11 cellular contexts compared by ENCODE assay signal in genomic region chr1:1136547-1137230, GRCh38. TPM values are rescaled to one million over a fixed set of nuclear protein-coding genes. Genes with fewer than 3 reads are reported as not detected.
DNase-seq lines count a peak whose midpoint lies in the region; ATAC-seq, FAIRE-seq and TF ChIP-seq lines count a peak whose summit lies in the region.
"Had no signal": no experiment of that assay in that cellular context is flagged by ENCODE, and none has a peak within 500 bp of the region (broad histone marks: within the 10 kb centered on the region; RNA-seq: fewer than 3 reads in every experiment).

No MANE protein-coding gene starts in this region.

- no peak overlapping the region for H3K4me3 ChIP-seq in GM12878

- in situ Hi-C loops in GM12878 (cut with MboI) = no loop called here

- TF ChIP-seq RAD21 in GM12878 (IDR thresholded peaks at IDR 0.05; ENCODE audit: insufficient read depth, low read depth, low read length) = no peak

- no peaks in the 10 kb centered on the region for H3K9me3 ChIP-seq in GM12878 (replicated peaks; ENCODE audit: control insufficient read depth, insufficient read depth, low read length)

- BruUV-seq in GM12878 (replicated peaks; lab: Mats Ljungman, UMichigan) = no TSS peak

- H3K79me2 ChIP-seq in GM12878 (ENCODE audit: control insufficient read depth, insufficient read depth, low read length) = no peaks in the 10 kb centered on the region
- H3K79me2 ChIP-seq: parathyroid adenoma had no signal

- no peaks in the 10 kb centered on the region for H3K27me3 ChIP-seq in GM12878 (replicated peaks in 1 of 2; ENCODE audit: control insufficient read depth in 2 of 2, insufficient read depth in 2 of 2, low read length in 1 of 2)

- no peak for TF ChIP-seq CTCF in GM12878 (IDR thresholded peaks at IDR 0.05 in 2 of 3, conservative IDR thresholded peaks at IDR 0.05 in 1 of 3; ENCODE audit: control insufficient read depth in 2 of 3, extremely low read depth in 1 of 3, insufficient read depth in 1 of 3, low read depth in 3 of 3, low read length in 3 of 3)

- H3K36me3 ChIP-seq in GM12878 (ENCODE audit: control insufficient read depth in 2 of 2, insufficient read depth in 2 of 2, low read length in 1 of 2) = no peaks in the 10 kb centered on the region

- WGBS in GM12878 (ENCODE audit: insufficient coverage, insufficient replicate concordance, low lambda C conversion rate, missing lambda C conversion rate) = 2% methylated on average over 18 of the region's 48 CpGs

- FAIRE-seq in GM12878 (lab: Jason Lieb, UNC) = no peak

- no peak overlapping the region for H3K9ac ChIP-seq in GM12878 (ENCODE audit: control insufficient read depth, insufficient read depth, low read length)
- H3K9ac ChIP-seq: parathyroid adenoma had no signal

- no peak overlapping the region; the same call in 1 of the 2 replicates for H2AFZ ChIP-seq in GM12878 (ENCODE audit: control insufficient read depth, low read depth, low read length)
- H2AFZ ChIP-seq: parathyroid adenoma had no signal

- RAD21 ChIA-PET in GM12878 (lab: Charles Lee; ENCODE audit: unreplicated experiment) = interaction anchor here (0.7 to 2.2 kb wide), 5 partner anchors 15 to 114 kb away, joined by 4 to 9 read pairs (median 5); no protein-coding TSS in a partner anchor

- H4K20me1 ChIP-seq in GM12878 (ENCODE audit: control insufficient read depth, insufficient read depth) = no peaks in the 10 kb centered on the region

- TF ChIP-seq EP300 in GM12878 (IDR thresholded peaks at IDR 0.05; ENCODE audit: borderline replicate concordance in 1 of 2, control insufficient read depth in 1 of 2, low read depth in 2 of 2, low read length in 2 of 2) = no peak

- H3K4me3 Mint-ChIP-seq in stimulated activated effector memory CD8-positive, alpha-beta T cell treated with anti-CD3 and anti-CD28 coated beads, Interleukin-12 subunit alpha, Interleukin-12 subunit beta, amount 100 ng/mL, for 72 hours = peak overlapping the region; percentile 57

- H3K36me3 Mint-ChIP-seq in stimulated activated effector memory CD8-positive, alpha-beta T cell treated with anti-CD3 and anti-CD28 coated beads, Interleukin-12 subunit alpha, Interleukin-12 subunit beta, amount 100 ng/mL, for 72 hours = peaks cover 5% of the 10 kb centered on the region

- DNase-seq in NCI-H2029 (lab: John Stamatoyannopoulos, UW) (peak; percentile 53), NCI-H2029 treated with DMSO at 0.1 percent for 48 hours (lab: John Stamatoyannopoulos, UW) (no peak), NCI-H146 (lab: John Stamatoyannopoulos, UW) (peak; percentile 95), GM12878 (ENCODE audit: low read depth, low spot score) (no peak)
- no peak for DNase-seq in stimulated activated effector memory CD8-positive, alpha-beta T cell treated with anti-CD3 and anti-CD28 coated beads, Interleukin-12 subunit alpha, Interleukin-12 subunit beta, amount 100 ng/mL, for 72 hours (ENCODE audit: low spot score in 2 of 2)
- DNase-seq in NK-92 treated with Interleukin-12 subunit alpha and Interleukin-12 subunit beta, amount 100 ng/mL, for 24 hours (lab: John Stamatoyannopoulos, UW) = no peak
- no peak for DNase-seq in stimulated activated CD4-positive, alpha-beta T cell treated with anti-CD3 and anti-CD28 coated beads, Interleukin-2, amount 100 ng/mL, for 48 hours

- intact Hi-C loops in GM12878 (cut with micrococcal nuclease; ENCODE audit: unreplicated experiment) = no loop called here

- CTCF ChIA-PET in GM12878 (lab: Yijun Ruan, JAX) = interaction anchor here (0.7 to 1.9 kb wide), 3 partner anchors 15 to 114 kb away, joined by 3 to 8 read pairs (median 5); no protein-coding TSS in a partner anchor

- no peaks in the 10 kb centered on the region for H3K9me3 Mint-ChIP-seq in stimulated activated effector memory CD8-positive, alpha-beta T cell treated with anti-CD3 and anti-CD28 coated beads, Interleukin-12 subunit alpha, Interleukin-12 subunit beta, amount 100 ng/mL, for 72 hours

- no peak for TF ChIP-seq POLR2A in GM12878 (IDR thresholded peaks at IDR 0.05; ENCODE audit: low read depth, low read length)

- no peak overlapping the region for H3K27ac ChIP-seq in GM12878 (ENCODE audit: control insufficient read depth, insufficient read depth)
- H3K27ac ChIP-seq: parathyroid adenoma had no signal

- peaks cover 17% of the 10 kb centered on the region for H3K4me1 Mint-ChIP-seq in stimulated activated effector memory CD8-positive, alpha-beta T cell treated with anti-CD3 and anti-CD28 coated beads, Interleukin-12 subunit alpha, Interleukin-12 subunit beta, amount 100 ng/mL, for 72 hours

- H3K4me2 ChIP-seq in GM12878 (ENCODE audit: control insufficient read depth, insufficient read depth) = peak overlapping the region; percentile 42; the same call in 1 of the 2 replicates

- peaks cover 10% of the 10 kb centered on the region for H3K4me1 ChIP-seq in GM12878 (ENCODE audit: control insufficient read depth, insufficient read depth, low read length)
- H3K4me1 ChIP-seq: parathyroid adenoma had no signal

- SMC1A ChIA-PET in GM12878 (lab: Charles Lee; ENCODE audit: uncharacterized antibody, unreplicated experiment) = interaction anchor here (0.6 kb wide), 2 partner anchors 14 to 22 kb away, joined by 3 read pairs; no protein-coding TSS in a partner anchor

- no peak overlapping the region for H3K27ac Mint-ChIP-seq in stimulated activated effector memory CD8-positive, alpha-beta T cell treated with anti-CD3 and anti-CD28 coated beads, Interleukin-12 subunit alpha, Interleukin-12 subunit beta, amount 100 ng/mL, for 72 hours

- ATAC-seq in GM12878 (peak; percentile 69), GM18502 (IDR thresholded peaks at IDR 0.05; ENCODE audit: poor library complexity, unreplicated experiment) (no peak)
- peak; percentile 17 for ATAC-seq in stimulated activated effector memory CD8-positive, alpha-beta T cell treated with anti-CD3 and anti-CD28 coated beads, Interleukin-12 subunit alpha, Interleukin-12 subunit beta, amount 100 ng/mL, for 72 hours

- POLR2A ChIA-PET in GM12878 (lab: Charles Lee) = interaction anchor here (0.6 to 1.7 kb wide), 5 partner anchors 10 to 132 kb away, joined by 3 to 5 read pairs (median 4); partner anchors contain the start of gene ISG15

TF ChIP-seq in GM12878, 131 proteins besides CTCF, POLR2A, EP300 and RAD21:
- TF ChIP-seq TCF3 (IDR thresholded peaks at IDR 0.05; ENCODE audit: borderline replicate concordance, insufficient read depth, low read depth, low read length) = no peak
- no peak for TF ChIP-seq SREBF1 (IDR thresholded peaks at IDR 0.05; ENCODE audit: low read length)
- TF ChIP-seq SMARCA5 (IDR thresholded peaks at IDR 0.05) = 0 out of 2 replicates have a peak, but pooled peaks have one; percentile 40
- peak in 1 of 2 experiments; percentile 56; a peak in 2 of 4 replicates for TF ChIP-seq BHLHE40 (IDR thresholded peaks at IDR 0.05; ENCODE audit: borderline replicate concordance in 1 of 2, low read depth in 2 of 2, low read length in 1 of 2)

RNA-seq across cellular contexts. Expression of gene C1orf159, which starts 20.8 kb away (rescaled TPM):
- 49.9 and 52.4 TPM in 2 replicates for total RNA-seq in GM12878 (2013; cell fraction: nucleolus; rRNA removed)
- total RNA-seq in GM12878 (2014; rRNA removed) (12.2 and 16.8 TPM in 2 replicates), GM12878 (2014; rRNA removed; fragmentation: Illumina TruSeq; extraction: Trizol) (2.3 and 3.0 TPM in 2 replicates), GM12878 (2021) (15.5 and 18.7 TPM in 2 replicates)
- polyA plus RNA-seq in GM12878 (2011; ENCODE audit: low read depth) = 3.3 TPM
- polyA plus RNA-seq in GM12878 (2011; rRNA removed) (1.9 and 5.1 TPM in 2 replicates), GM12878 (2014; fragmentation: Illumina TruSeq; extraction: Trizol) (0.24 and 1.3 TPM in 2 replicates), GM12878 (2014; fragmentation: Nextera tagmentation; extraction: Ambion mirVana) (under 1 TPM; 0.11 to 0.44 TPM), GM12878 (2014; rRNA removed) (23.4 TPM in 2 replicates), GM12878 (2016; fragmentation: Nextera tagmentation; extraction: Ambion mirVana) (10 to 100 TPM; 10.9 to 12.1 TPM)
- polyA plus RNA-seq in GM12878 (2011; cell fraction: cytosol; rRNA removed) = 7.7 and 14.7 TPM in 2 replicates
- polyA plus RNA-seq in GM12878 (2011; cell fraction: nucleus; rRNA removed) = 75.7 and 94.5 TPM in 2 replicates
- 8.7 and 10.2 TPM in 2 replicates for polyA plus RNA-seq in GM12878 (2012)
- 2.0 and 6.2 TPM in 2 replicates for polyA minus RNA-seq in GM12878 (2011; rRNA and poly(A)+ RNA removed)
- 4.1 and 5.5 TPM in 2 replicates for polyA minus RNA-seq in GM12878 (2011; cell fraction: cytosol; rRNA and poly(A)+ RNA removed)
- polyA minus RNA-seq in GM12878 (2011; cell fraction: nucleus; rRNA and poly(A)+ RNA removed) = 12.5 and 19.2 TPM in 2 replicates

RNA-seq across cellular contexts. Expression of gene TTLL10, which starts 37.0 kb away (rescaled TPM):
- total RNA-seq in GM12878 (2013; cell fraction: nucleolus; rRNA removed) = not detected in 2 replicates
- not detected in 2 replicates for total RNA-seq in GM12878 (2014; rRNA removed)
- not detected in 2 replicates for total RNA-seq in GM12878 (2014; rRNA removed; fragmentation: Illumina TruSeq; extraction: Trizol)
- total RNA-seq in GM12878 (2021) = not detected in 2 replicates
- polyA plus RNA-seq in GM12878 (2011; ENCODE audit: low read depth) = not detected
- polyA plus RNA-seq in GM12878 (2011; rRNA removed) = not detected in 2 replicates
- not detected in 2 replicates for polyA plus RNA-seq in GM12878 (2011; cell fraction: cytosol; rRNA removed)
- polyA plus RNA-seq in GM12878 (2011; cell fraction: nucleus; rRNA removed) = not detected in 2 replicates
- polyA plus RNA-seq in GM12878 (2012) = not detected in 2 replicates
- polyA plus RNA-seq in GM12878 (2014; fragmentation: Illumina TruSeq; extraction: Trizol) = not detected in 2 replicates
- polyA plus RNA-seq in GM12878 (2014; fragmentation: Nextera tagmentation; extraction: Ambion mirVana) = not detected
- not detected in 2 replicates for polyA plus RNA-seq in GM12878 (2014; rRNA removed)
- not detected for polyA plus RNA-seq in GM12878 (2016; fragmentation: Nextera tagmentation; extraction: Ambion mirVana)
- polyA minus RNA-seq in GM12878 (2011; rRNA and poly(A)+ RNA removed) = not detected in 2 replicates
- polyA minus RNA-seq in GM12878 (2011; cell fraction: cytosol; rRNA and poly(A)+ RNA removed) = not detected in 2 replicates
- polyA minus RNA-seq in GM12878 (2011; cell fraction: nucleus; rRNA and poly(A)+ RNA removed) = not detected in 2 replicates
- total RNA-seq: A172, LHCN-M2 had no signal

Comparison
In these comparisons a context has a peak if more than half of its experiments do, and no peak if none do; other contexts are left out.
1. DNase-seq: peak in NCI-H2029 (single experiment) and NCI-H146 (single experiment); none in NCI-H2029 treated with DMSO at 0.1 percent for 48 hours (single experiment), GM12878 (single experiment), stimulated activated effector memory CD8-positive, alpha-beta T cell treated with anti-CD3 and anti-CD28 coated beads, Interleukin-12 subunit alpha, Interleukin-12 subunit beta, amount 100 ng/mL, for 72 hours (0 of 2), NK-92 treated with Interleukin-12 subunit alpha and Interleukin-12 subunit beta, amount 100 ng/mL, for 24 hours (single experiment) and stimulated activated CD4-positive, alpha-beta T cell treated with anti-CD3 and anti-CD28 coated beads, Interleukin-2, amount 100 ng/mL, for 48 hours (0 of 2).